ENCODE assay signal across 24 cellular contexts in genomic region chr6:148398244-148398643, GRCh38. TPM values are rescaled to one million over a fixed set of nuclear protein-coding genes. Genes with fewer than 3 reads are reported as not detected.
DNase-seq lines count a peak whose midpoint lies in the region; ATAC-seq and TF ChIP-seq lines count a peak whose summit lies in the region.
"Had no signal": no experiment of that assay in that cellular context is flagged by ENCODE, and none has a peak within 500 bp of the region (broad histone marks: within the 10 kb centered on the region; RNA-seq: fewer than 3 reads in every experiment).

No MANE protein-coding gene starts in this region.

- H3K27me3 ChIP-seq in lung (ENCODE audit: control insufficient read depth, insufficient read depth) = no peaks in the 10 kb centered on the region
- H3K27me3 ChIP-seq: pancreas, SJSA1 had no signal

- 45 to 75% methylated on average over 6 of the region's 6 CpGs for WGBS in lung, 2 donors

- POLR2A ChIA-PET in activated CD4-positive, alpha-beta memory T cell treated with anti-CD3 and anti-CD28 coated beads for 36 hours (lab: Charles Lee) = no interaction called here

- H3K4me1 Mint-ChIP-seq in endothelial cell (ENCODE audit: unreplicated experiment) = peaks cover 71% of the 10 kb centered on the region
- no peaks in the 10 kb centered on the region for H3K4me1 Mint-ChIP-seq in activated CD4-positive, alpha-beta memory T cell treated with anti-CD3 and anti-CD28 coated beads for 36 hours (ENCODE audit: low read depth)
- H3K4me1 Mint-ChIP-seq in stimulated activated memory B cell treated with anti-CD40 and anti-IgM and Interleukin-4, amounts not matched to agents 10 μg/mL and 1 μg/mL and 100 μg/mL, for 72 hours = no peaks in the 10 kb centered on the region
- H3K4me1 Mint-ChIP-seq: central memory CD8-positive, alpha-beta T cell had no signal

- H3K4me3 ChIP-seq in lung = no peak overlapping the region
- H3K4me3 ChIP-seq: K562, pancreas, SJSA1, smooth muscle cell had no signal

- H3K27ac ChIP-seq in angular gyrus (ENCODE audit: low read depth, low read length) (peak overlapping the region; percentile 84), lung (ENCODE audit: low read depth in 1 of 2, low read length in 1 of 2) (peak overlapping the region; percentile 17 to 77), substantia nigra (ENCODE audit: low read depth, low read length, poor library complexity, severe bottlenecking) (peak overlapping the region; percentile 76)
- H3K27ac ChIP-seq: pancreas, SJSA1 had no signal

- H3K4me3 Mint-ChIP-seq in endothelial cell (ENCODE audit: unreplicated experiment) = no peak overlapping the region
- H3K4me3 Mint-ChIP-seq in activated CD4-positive, alpha-beta memory T cell treated with anti-CD3 and anti-CD28 coated beads for 36 hours = no peak overlapping the region
- no peak overlapping the region for H3K4me3 Mint-ChIP-seq in stimulated activated memory B cell treated with anti-CD40 and anti-IgM and Interleukin-4, amounts not matched to agents 10 μg/mL and 1 μg/mL and 100 μg/mL, for 72 hours
- H3K4me3 Mint-ChIP-seq: CD8-positive, alpha-beta T cell; central memory CD8-positive, alpha-beta T cell had no signal

- TF ChIP-seq CTCF in endothelial cell (IDR thresholded peaks at IDR 0.05; ENCODE audit: unreplicated experiment) (no peak), lung (IDR thresholded peaks at IDR 0.05; ENCODE audit: control extremely low read depth, extremely low read depth) (no peak)

- intact Hi-C loops in activated CD4-positive, alpha-beta memory T cell treated with anti-CD3 and anti-CD28 coated beads for 36 hours (cut with micrococcal nuclease) = no loop called here

- H3K27ac Mint-ChIP-seq in endothelial cell (ENCODE audit: unreplicated experiment) = peak overlapping the region; percentile 89
- H3K27ac Mint-ChIP-seq in activated CD4-positive, alpha-beta memory T cell treated with anti-CD3 and anti-CD28 coated beads for 36 hours = no peak overlapping the region
- no peak overlapping the region for H3K27ac Mint-ChIP-seq in stimulated activated memory B cell treated with anti-CD40 and anti-IgM and Interleukin-4, amounts not matched to agents 10 μg/mL and 1 μg/mL and 100 μg/mL, for 72 hours
- H3K27ac Mint-ChIP-seq: CD8-positive, alpha-beta T cell had no signal

- no peak for DNase-seq in endothelial cell (ENCODE audit: low spot score)
- DNase-seq in lung (ENCODE audit: low spot score) = no peak
- DNase-seq in substantia nigra (lab: John Stamatoyannopoulos, UW) = peak in 9 of 49 donors; percentile 11 to 60 (median 22)
- DNase-seq in kidney tubule cell (ENCODE audit: low spot score) = no peak
- no peak for DNase-seq in activated CD4-positive, alpha-beta memory T cell treated with anti-CD3 and anti-CD28 coated beads for 36 hours
- DNase-seq: activated CD4-positive, alpha-beta T cell treated with anti-CD3 and anti-CD28 coated beads, Interleukin-2, amount 50 U/mL, for 48 hours; activated T-cell treated with anti-CD3 and anti-CD28 coated beads for 4 hours; amniotic stem cell; CD8-positive, alpha-beta T cell; DMS79 treated with DMSO at 0.1 percent for 48 hours; MV-4-11; NCI-H187; NCI-H226; pancreas; PC-3; stimulated activated CD4-positive, alpha-beta T cell treated with anti-CD3 and anti-CD28 coated beads, Interleukin-4, amount 100 ng/mL, for 4 hours; T-helper 2 cell had no signal

- H3K9me3 Mint-ChIP-seq in endothelial cell (ENCODE audit: unreplicated experiment) = no peaks in the 10 kb centered on the region
- no peaks in the 10 kb centered on the region for H3K9me3 Mint-ChIP-seq in activated CD4-positive, alpha-beta memory T cell treated with anti-CD3 and anti-CD28 coated beads for 36 hours
- H3K9me3 Mint-ChIP-seq in stimulated activated memory B cell treated with anti-CD40 and anti-IgM and Interleukin-4, amounts not matched to agents 10 μg/mL and 1 μg/mL and 100 μg/mL, for 72 hours = no peaks in the 10 kb centered on the region
- H3K9me3 Mint-ChIP-seq: CD8-positive, alpha-beta T cell; central memory CD8-positive, alpha-beta T cell had no signal

- H3K9me3 ChIP-seq in lung (ENCODE audit: control insufficient read depth in 2 of 2, insufficient read depth in 1 of 2, low read length in 1 of 2) = peaks cover 0 to 2% of the 10 kb centered on the region in 2 donors
- H3K9me3 ChIP-seq: pancreas, SJSA1 had no signal

- H3K36me3 Mint-ChIP-seq in endothelial cell (ENCODE audit: low read depth, unreplicated experiment) = peaks cover 19% of the 10 kb centered on the region
- no peaks in the 10 kb centered on the region for H3K36me3 Mint-ChIP-seq in activated CD4-positive, alpha-beta memory T cell treated with anti-CD3 and anti-CD28 coated beads for 36 hours
- no peaks in the 10 kb centered on the region for H3K36me3 Mint-ChIP-seq in stimulated activated memory B cell treated with anti-CD40 and anti-IgM and Interleukin-4, amounts not matched to agents 10 μg/mL and 1 μg/mL and 100 μg/mL, for 72 hours
- H3K36me3 Mint-ChIP-seq: CD8-positive, alpha-beta T cell had no signal

- H3K27me3 Mint-ChIP-seq in endothelial cell (ENCODE audit: unreplicated experiment) = peaks cover 4% of the 10 kb centered on the region
- peaks cover 7% of the 10 kb centered on the region for H3K27me3 Mint-ChIP-seq in activated CD4-positive, alpha-beta memory T cell treated with anti-CD3 and anti-CD28 coated beads for 36 hours
- H3K27me3 Mint-ChIP-seq in stimulated activated memory B cell treated with anti-CD40 and anti-IgM and Interleukin-4, amounts not matched to agents 10 μg/mL and 1 μg/mL and 100 μg/mL, for 72 hours = peaks cover 13% of the 10 kb centered on the region

- no peak for ATAC-seq in lung (ENCODE audit: insufficient read depth, low FRiP score)
- ATAC-seq in GM21381 (IDR thresholded peaks at IDR 0.05; ENCODE audit: unreplicated experiment) = no peak
- no peak for ATAC-seq in stimulated activated memory B cell treated with anti-CD40 and anti-IgM and Interleukin-4, amounts not matched to agents 10 μg/mL and 1 μg/mL and 100 μg/mL, for 72 hours
- ATAC-seq: CD8-positive, alpha-beta T cell; K562; pancreas; PC-3 had no signal

- CTCF ChIA-PET in activated CD4-positive, alpha-beta memory T cell treated with anti-CD3 and anti-CD28 coated beads for 36 hours (lab: Charles Lee) = no interaction called here

- H3K36me3 ChIP-seq in lung (ENCODE audit: control insufficient read depth in 2 of 2, insufficient read depth in 2 of 2, low read length in 2 of 2) = peaks cover 1 to 3% of the 10 kb centered on the region in 2 donors
- H3K36me3 ChIP-seq: pancreas had no signal

- H3K4me1 ChIP-seq in lung (ENCODE audit: control insufficient read depth in 2 of 2, insufficient read depth in 2 of 2, low read length in 2 of 2) = peaks cover 14 to 17% of the 10 kb centered on the region in 2 donors

RNA-seq across cellular contexts. Expression of gene SASH1, which starts 55.6 kb away (rescaled TPM):
- 138 TPM for total RNA-seq in endothelial cell (ENCODE audit: unreplicated experiment)
- total RNA-seq in lung = 100 to 1,000 TPM in 1 of 2 donors, 10 to 100 TPM in 1; 64.5 to 114 TPM
- 10 to 100 TPM; 18.8 to 19.9 TPM for polyA plus RNA-seq in lung
- 1 to 10 TPM in 1 of 2 experiments, under 1 TPM in 1; 0.44 to 1.2 TPM for total RNA-seq in activated CD4-positive, alpha-beta memory T cell treated with anti-CD3 and anti-CD28 coated beads for 36 hours

Comparison
In these comparisons a context has a peak if more than half of its experiments do, and no peak if none do; other contexts are left out.
1. RNA of gene SASH1, which starts 55.6 kb away (total RNA-seq): 138 TPM in endothelial cell (single experiment) and 64.5 to 114 TPM in lung; 0.44 to 1.2 TPM in activated CD4-positive, alpha-beta memory T cell treated with anti-CD3 and anti-CD28 coated beads for 36 hours; every median in the first group is over 10 times any median in the second.
2. Peak in every context shown above with its lines, with median percentiles within 50 percentile points of each other: H3K27ac ChIP-seq.